In the genomic region with DNA sequence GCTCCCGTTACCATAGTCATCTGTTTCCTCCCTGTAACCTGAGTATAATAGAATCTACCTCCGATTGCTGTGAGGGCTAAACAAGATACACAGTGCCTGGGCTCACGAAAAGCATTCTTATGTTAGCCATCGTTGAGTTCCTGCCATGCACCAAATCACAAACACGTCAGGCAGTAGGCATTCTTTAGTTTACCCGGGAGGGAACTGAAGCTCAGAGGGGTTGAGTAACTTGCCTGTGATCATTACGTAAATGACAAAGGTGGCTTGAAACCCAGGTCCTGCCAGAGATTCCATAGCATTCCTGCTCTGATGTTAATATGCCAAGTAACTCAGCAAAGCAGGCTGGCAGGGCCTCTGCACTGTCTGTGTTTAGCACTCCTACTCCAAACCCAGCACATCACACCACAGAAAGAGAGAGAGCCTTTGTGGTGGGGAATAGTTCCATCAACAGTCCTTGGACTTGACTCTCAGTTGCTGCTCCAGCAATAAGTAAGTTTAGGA, we compare ENCODE assay signal across 3 cellular contexts.
TF ChIP-seq lines count a peak whose summit lies in the region.

No MANE protein-coding gene starts in this region.

TF ChIP-seq in A549, 52 proteins besides CTCF, POLR2A, EP300 and RAD21 (continued from another document and continues in another):
- TF ChIP-seq, protein P1, sequence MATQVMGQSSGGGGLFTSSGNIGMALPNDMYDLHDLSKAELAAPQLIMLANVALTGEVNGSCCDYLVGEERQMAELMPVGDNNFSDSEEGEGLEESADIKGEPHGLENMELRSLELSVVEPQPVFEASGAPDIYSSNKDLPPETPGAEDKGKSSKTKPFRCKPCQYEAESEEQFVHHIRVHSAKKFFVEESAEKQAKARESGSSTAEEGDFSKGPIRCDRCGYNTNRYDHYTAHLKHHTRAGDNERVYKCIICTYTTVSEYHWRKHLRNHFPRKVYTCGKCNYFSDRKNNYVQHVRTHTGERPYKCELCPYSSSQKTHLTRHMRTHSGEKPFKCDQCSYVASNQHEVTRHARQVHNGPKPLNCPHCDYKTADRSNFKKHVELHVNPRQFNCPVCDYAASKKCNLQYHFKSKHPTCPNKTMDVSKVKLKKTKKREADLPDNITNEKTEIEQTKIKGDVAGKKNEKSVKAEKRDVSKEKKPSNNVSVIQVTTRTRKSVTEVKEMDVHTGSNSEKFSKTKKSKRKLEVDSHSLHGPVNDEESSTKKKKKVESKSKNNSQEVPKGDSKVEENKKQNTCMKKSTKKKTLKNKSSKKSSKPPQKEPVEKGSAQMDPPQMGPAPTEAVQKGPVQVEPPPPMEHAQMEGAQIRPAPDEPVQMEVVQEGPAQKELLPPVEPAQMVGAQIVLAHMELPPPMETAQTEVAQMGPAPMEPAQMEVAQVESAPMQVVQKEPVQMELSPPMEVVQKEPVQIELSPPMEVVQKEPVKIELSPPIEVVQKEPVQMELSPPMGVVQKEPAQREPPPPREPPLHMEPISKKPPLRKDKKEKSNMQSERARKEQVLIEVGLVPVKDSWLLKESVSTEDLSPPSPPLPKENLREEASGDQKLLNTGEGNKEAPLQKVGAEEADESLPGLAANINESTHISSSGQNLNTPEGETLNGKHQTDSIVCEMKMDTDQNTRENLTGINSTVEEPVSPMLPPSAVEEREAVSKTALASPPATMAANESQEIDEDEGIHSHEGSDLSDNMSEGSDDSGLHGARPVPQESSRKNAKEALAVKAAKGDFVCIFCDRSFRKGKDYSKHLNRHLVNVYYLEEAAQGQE (IDR thresholded peaks at IDR 0.05), result no peak
- TF ChIP-seq FOSL2 (IDR thresholded peaks at IDR 0.05) (no peak), FOSL2 (CRISPR knock-in tag; IDR thresholded peaks at IDR 0.05) (no peak), CBX2 (IDR thresholded peaks at IDR 0.05; ENCODE audit: borderline replicate concordance, low read depth) (no peak), CHD2 (IDR thresholded peaks at IDR 0.05; ENCODE audit: low read length, partially characterized antibody) (no peak), FOXS1 (CRISPR knock-in tag; IDR thresholded peaks at IDR 0.05) (no peak), ZC3H11A (IDR thresholded peaks at IDR 0.05) (no peak), HOXB5 (CRISPR knock-in tag; IDR thresholded peaks at IDR 0.05) (no peak), ESRRA (IDR thresholded peaks at IDR 0.05; ENCODE audit: borderline replicate concordance, low read length) (no peak), HDAC2 (IDR thresholded peaks at IDR 0.05) (no peak), PHF8 (IDR thresholded peaks at IDR 0.05; ENCODE audit: borderline replicate concordance, low read depth) (no peak), RFX5 (IDR thresholded peaks at IDR 0.05) (no peak), JUNB (IDR thresholded peaks at IDR 0.05) (no peak)
- TF ChIP-seq, protein P2, sequence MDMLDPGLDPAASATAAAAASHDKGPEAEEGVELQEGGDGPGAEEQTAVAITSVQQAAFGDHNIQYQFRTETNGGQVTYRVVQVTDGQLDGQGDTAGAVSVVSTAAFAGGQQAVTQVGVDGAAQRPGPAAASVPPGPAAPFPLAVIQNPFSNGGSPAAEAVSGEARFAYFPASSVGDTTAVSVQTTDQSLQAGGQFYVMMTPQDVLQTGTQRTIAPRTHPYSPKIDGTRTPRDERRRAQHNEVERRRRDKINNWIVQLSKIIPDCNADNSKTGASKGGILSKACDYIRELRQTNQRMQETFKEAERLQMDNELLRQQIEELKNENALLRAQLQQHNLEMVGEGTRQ (IDR thresholded peaks at IDR 0.05), result no peak
- TF ChIP-seq, protein P3, sequence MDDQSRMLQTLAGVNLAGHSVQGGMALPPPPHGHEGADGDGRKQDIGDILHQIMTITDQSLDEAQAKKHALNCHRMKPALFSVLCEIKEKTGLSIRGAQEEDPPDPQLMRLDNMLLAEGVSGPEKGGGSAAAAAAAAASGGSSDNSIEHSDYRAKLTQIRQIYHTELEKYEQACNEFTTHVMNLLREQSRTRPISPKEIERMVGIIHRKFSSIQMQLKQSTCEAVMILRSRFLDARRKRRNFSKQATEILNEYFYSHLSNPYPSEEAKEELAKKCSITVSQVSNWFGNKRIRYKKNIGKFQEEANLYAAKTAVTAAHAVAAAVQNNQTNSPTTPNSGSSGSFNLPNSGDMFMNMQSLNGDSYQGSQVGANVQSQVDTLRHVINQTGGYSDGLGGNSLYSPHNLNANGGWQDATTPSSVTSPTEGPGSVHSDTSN (IDR thresholded peaks at IDR 0.05), result no peak
- TF ChIP-seq, protein P4, sequence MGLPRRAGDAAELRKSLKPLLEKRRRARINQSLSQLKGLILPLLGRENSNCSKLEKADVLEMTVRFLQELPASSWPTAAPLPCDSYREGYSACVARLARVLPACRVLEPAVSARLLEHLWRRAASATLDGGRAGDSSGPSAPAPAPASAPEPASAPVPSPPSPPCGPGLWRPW (IDR thresholded peaks at IDR 0.05), result no peak

TF ChIP-seq in Ishikawa, 13 proteins besides CTCF, POLR2A, EP300 and RAD21:
- TF ChIP-seq, protein P1 (IDR thresholded peaks at IDR 0.05; ENCODE audit: low read depth), result no peak
- no peak for TF ChIP-seq FOXM1 (IDR thresholded peaks at IDR 0.05; ENCODE audit: borderline replicate concordance, low read depth)
- TF ChIP-seq ZBTB7A (IDR thresholded peaks at IDR 0.05; ENCODE audit: low read depth), result no peak
- no peak for TF ChIP-seq NFIC (IDR thresholded peaks at IDR 0.05)
- no peak; the same call in 1 of the 2 replicates for TF ChIP-seq CEBPB (IDR thresholded peaks at IDR 0.05)
- TF ChIP-seq, protein P5, sequence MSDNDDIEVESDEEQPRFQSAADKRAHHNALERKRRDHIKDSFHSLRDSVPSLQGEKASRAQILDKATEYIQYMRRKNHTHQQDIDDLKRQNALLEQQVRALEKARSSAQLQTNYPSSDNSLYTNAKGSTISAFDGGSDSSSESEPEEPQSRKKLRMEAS (IDR thresholded peaks at IDR 0.05), result 0 out of 2 replicates have a peak, but pooled peaks have one; percentile 18
- no peak for TF ChIP-seq EGR1 (IDR thresholded peaks at IDR 0.05)
- no peak for TF ChIP-seq CREB1 (IDR thresholded peaks at IDR 0.05; ENCODE audit: low read depth)
- no peak for TF ChIP-seq TAF1 (IDR thresholded peaks at IDR 0.05; ENCODE audit: low read depth)
- peak; percentile 9; the same call in 1 of the 2 replicates for TF ChIP-seq TEAD4 (IDR thresholded peaks at IDR 0.05)
- no peak for TF ChIP-seq YY1 (IDR thresholded peaks at IDR 0.05; ENCODE audit: low read depth)
- TF ChIP-seq TCF12 (IDR thresholded peaks at IDR 0.05; ENCODE audit: low read depth), result no peak
- TF ChIP-seq, protein P6, sequence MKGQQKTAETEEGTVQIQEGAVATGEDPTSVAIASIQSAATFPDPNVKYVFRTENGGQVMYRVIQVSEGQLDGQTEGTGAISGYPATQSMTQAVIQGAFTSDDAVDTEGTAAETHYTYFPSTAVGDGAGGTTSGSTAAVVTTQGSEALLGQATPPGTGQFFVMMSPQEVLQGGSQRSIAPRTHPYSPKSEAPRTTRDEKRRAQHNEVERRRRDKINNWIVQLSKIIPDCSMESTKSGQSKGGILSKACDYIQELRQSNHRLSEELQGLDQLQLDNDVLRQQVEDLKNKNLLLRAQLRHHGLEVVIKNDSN (IDR thresholded peaks at IDR 0.05), result no peak

TF ChIP-seq in liver, 16 proteins besides CTCF, POLR2A, EP300 and RAD21 (continued from another document):
- TF ChIP-seq, protein P1 (IDR thresholded peaks at IDR 0.05), result peak; percentile 63
- TF ChIP-seq EGR1 (IDR thresholded peaks at IDR 0.05; ENCODE audit: low read depth in 2 of 2) (no peak), SP1 (IDR thresholded peaks at IDR 0.05) (peak; percentile 71), JUND (IDR thresholded peaks at IDR 0.05) (peak in 1 of 2 donors; percentile 76), NR2F2 (IDR thresholded peaks at IDR 0.05) (no peak), HNF4G (IDR thresholded peaks at IDR 0.05) (peak; percentile 9), HNF4A (conservative IDR thresholded peaks at IDR 0.05) (peak; percentile 65 to 87), FOXA2 (IDR thresholded peaks at IDR 0.05) (peak; percentile 37)
- TF ChIP-seq, protein P5 (IDR thresholded peaks at IDR 0.05), result no peak
